21 cellular contexts compared by ENCODE assay signal in the genomic region with DNA sequence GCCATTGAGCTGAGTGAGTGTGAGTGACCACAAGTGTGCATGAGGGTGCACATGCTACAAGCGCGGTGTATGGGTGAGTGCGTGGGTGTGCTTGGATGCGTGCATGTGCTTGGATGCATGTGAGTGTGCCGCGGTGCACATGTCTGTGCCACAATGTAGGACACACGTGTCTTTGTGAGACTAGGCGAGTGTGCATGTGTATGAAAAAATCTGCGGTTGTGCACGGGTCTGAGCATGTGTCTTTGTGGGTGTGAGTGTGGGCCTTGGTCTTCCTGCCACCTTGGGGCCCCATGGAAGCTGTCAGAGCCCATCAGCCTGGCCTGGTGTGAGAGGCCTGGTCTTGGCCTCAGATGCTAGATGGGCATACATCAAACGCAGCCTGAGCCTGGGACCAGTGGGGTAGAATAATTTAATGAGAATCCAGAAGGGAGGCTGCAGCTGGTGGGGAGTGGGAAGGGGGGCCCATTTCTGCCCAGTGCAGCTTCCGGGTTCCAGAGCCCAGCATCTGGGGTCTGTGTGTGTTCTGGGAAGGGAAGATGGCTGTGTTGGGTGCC.
DNase-seq lines count a peak whose midpoint lies in the region; ATAC-seq and TF ChIP-seq lines count a peak whose summit lies in the region.
"Had no signal": no experiment of that assay in that cellular context is flagged by ENCODE, and none has a peak within 500 bp of the region (broad histone marks: within the 10 kb centered on the region; RNA-seq: fewer than 3 reads in every experiment).

No MANE protein-coding gene starts in this region.

- 96% methylated on average over 7 of the region's 12 CpGs; no CpG with 5 or more reads in 1 of the 2 experiments for WGBS in IMR-90 (ENCODE audit: extremely low coverage in 2 of 2, insufficient read length in 1 of 2), 2 experiments
- no CpG with 5 or more reads among the region's 12 CpGs for WGBS in mesendoderm (ENCODE audit: extremely low coverage, insufficient coverage, low lambda C conversion rate)

- H3K79me1 ChIP-seq in IMR-90 (ENCODE audit: low read depth in 1 of 2, low read length in 2 of 2) = peaks cover under 1 to 4% of the 10 kb centered on the region in 2 experiments; a peak in 1 of 4 replicates
- no peaks in the 10 kb centered on the region for H3K79me1 ChIP-seq in mesendoderm (ENCODE audit: low read length)

- no peak for TF ChIP-seq CTCF in IMR-90 (conservative IDR thresholded peaks at IDR 0.05; ENCODE audit: low read depth, low read length)
- TF ChIP-seq CTCF in WTC11 (IDR thresholded peaks at IDR 0.05) = no peak

- POLR2A ChIA-PET in IMR-90 (lab: Charles Lee; ENCODE audit: unreplicated experiment) = no interaction called here
- POLR2A ChIA-PET in WTC11 (lab: Charles Lee) = no interaction called here

- no peak overlapping the region for H2AK9ac ChIP-seq in IMR-90 (replicated peaks; ENCODE audit: low read depth, low read length, poor library complexity)

- no peaks in the 10 kb centered on the region for H3K79me2 ChIP-seq in mesendoderm (ENCODE audit: control insufficient read depth, insufficient read depth, low read length)

- dilution Hi-C loops in IMR-90 (cut with HindIII; ENCODE audit: low sequenced_read_pairs, unreplicated experiment) = no loop called here

- H4K5ac ChIP-seq in IMR-90 (ENCODE audit: low read depth, low read length) (no peak overlapping the region), mesendoderm (ENCODE audit: low read length) (no peak overlapping the region)

- H4K8ac ChIP-seq in IMR-90 (ENCODE audit: low read depth in 2 of 2, low read length in 2 of 2) (no peak overlapping the region), mesendoderm (ENCODE audit: low read depth, low read length) (no peak overlapping the region)

- CTCF ChIA-PET in IMR-90 (lab: Yijun Ruan, JAX) (interaction anchor here (1.3 kb wide), 1 partner anchor 100 kb away, joined by 4 read pairs; no protein-coding TSS in a partner anchor), WTC11 (lab: Charles Lee) (interaction anchor here (1.9 to 5.4 kb wide), 2 partner anchors 11 to 149 kb away, joined by 9 to 49 read pairs; no protein-coding TSS in a partner anchor)

- H3K18ac ChIP-seq in IMR-90 (ENCODE audit: low read depth, low read length) (no peak overlapping the region), mesendoderm (ENCODE audit: low read length) (peak overlapping the region; percentile 11)

- H3K9me3 ChIP-seq in IMR-90 (ENCODE audit: control insufficient read depth, insufficient read depth, low read length) = no peaks in the 10 kb centered on the region
- H3K9me3 ChIP-seq: HAP-1, MG63 had no signal

- H3K4me3 ChIP-seq in IMR-90 (ENCODE audit: insufficient read depth, low read depth, low read length) (no peak overlapping the region), mesendoderm (ENCODE audit: low read length) (no peak overlapping the region)
- H3K4me3 ChIP-seq: HAP-1, MG63 had no signal

- no peaks in the 10 kb centered on the region for H3K36me3 Mint-ChIP-seq in WTC11
- peaks cover 9% of the 10 kb centered on the region for H3K36me3 Mint-ChIP-seq in stimulated activated effector memory CD8-positive, alpha-beta T cell treated with anti-CD3 and anti-CD28 coated beads, Interleukin-12 subunit alpha, Interleukin-12 subunit beta, amount 100 ng/mL, for 72 hours
- H3K36me3 Mint-ChIP-seq: CD8-positive, alpha-beta memory T cell had no signal

- H2BK15ac ChIP-seq in IMR-90 (ENCODE audit: low read depth, low read length) (peak overlapping the region; percentile 64; the same call in 2 of the 3 replicates), mesendoderm (replicated peaks; ENCODE audit: low read depth) (no peak overlapping the region)

- peaks cover 44% of the 10 kb centered on the region for H3K4me1 Mint-ChIP-seq in WTC11
- H3K4me1 Mint-ChIP-seq in stimulated activated effector memory CD8-positive, alpha-beta T cell treated with anti-CD3 and anti-CD28 coated beads, Interleukin-12 subunit alpha, Interleukin-12 subunit beta, amount 100 ng/mL, for 72 hours = peaks cover 25% of the 10 kb centered on the region

- H3K27me3 ChIP-seq in IMR-90 (ENCODE audit: control insufficient read depth, insufficient read depth, low read length) (0 out of 2 replicates have a peak, but pooled peaks cover 1% of the 10 kb centered on the region), mesendoderm (ENCODE audit: insufficient read depth, low read length, poor library complexity) (no peaks in the 10 kb centered on the region)
- H3K27me3 ChIP-seq: MG63 had no signal

- H2BK120ac ChIP-seq in IMR-90 (ENCODE audit: low read depth, low read length) (peak overlapping the region; percentile 10), mesendoderm (ENCODE audit: low read depth, low read length) (peak overlapping the region; percentile 17)

- H2BK5ac ChIP-seq in IMR-90 (ENCODE audit: low read depth, low read length, poor library complexity, severe bottlenecking) (no peak overlapping the region), mesendoderm (ENCODE audit: low read length) (peak overlapping the region; percentile 97)

- TF ChIP-seq POLR2A in IMR-90 (IDR thresholded peaks at IDR 0.05; ENCODE audit: low read depth, low read length) = no peak

- H2AK5ac ChIP-seq in IMR-90 (ENCODE audit: low read depth, low read length) (peak overlapping the region; percentile 57; the same call in 1 of the 2 replicates), mesendoderm (ENCODE audit: low read length) (peak overlapping the region; percentile 100)

- H3K36me3 ChIP-seq in IMR-90 (ENCODE audit: control insufficient read depth, insufficient read depth, low read length) (no peaks in the 10 kb centered on the region), mesendoderm (ENCODE audit: control insufficient read depth, insufficient read depth, low read length) (no peaks in the 10 kb centered on the region)
- H3K36me3 ChIP-seq: HAP-1, MG63 had no signal

- TF ChIP-seq RAD21 in IMR-90 (IDR thresholded peaks at IDR 0.05; ENCODE audit: low read length) = no peak

- DNase-seq in IMR-90 (no peak), WTC11 (ENCODE audit: low spot score) (no peak), mesendoderm (no peak), cerebellum (ENCODE audit: low spot score) (no peak), NCI-H2081 (lab: John Stamatoyannopoulos, UW) (no peak)
- DNase-seq in stimulated activated effector memory CD8-positive, alpha-beta T cell treated with anti-CD3 and anti-CD28 coated beads, Interleukin-12 subunit alpha, Interleukin-12 subunit beta, amount 100 ng/mL, for 72 hours (ENCODE audit: low spot score in 2 of 2) = no peak
- DNase-seq: ACHN; C1 segment of cervical spinal cord; CD8-positive, alpha-beta memory T cell; DMS79 treated with DMSO at 0.1 percent for 48 hours; Kasumi-1; MG63; NCI-H1048; NCI-H1436; NCI-H2227 treated with DMSO at 0.1 percent for 48 hours; NCI-H510A treated with DMSO at 0.1 percent for 48 hours; PC-3; SIG-M5 had no signal

- H3K56ac ChIP-seq in IMR-90 (ENCODE audit: extremely low read depth, insufficient read depth, low read length) = no peak overlapping the region
- H3K56ac ChIP-seq in mesendoderm (ENCODE audit: low read length) = peak overlapping the region; percentile 92

- no peak overlapping the region for H2BK20ac ChIP-seq in IMR-90 (ENCODE audit: low read depth, low read length)

- H3K23ac ChIP-seq in IMR-90 (ENCODE audit: low read depth, low read length) = no peak overlapping the region
- no peak overlapping the region for H3K23ac ChIP-seq in mesendoderm (ENCODE audit: low read length)

- no peak overlapping the region for H3K4me3 Mint-ChIP-seq in WTC11
- H3K4me3 Mint-ChIP-seq in stimulated activated effector memory CD8-positive, alpha-beta T cell treated with anti-CD3 and anti-CD28 coated beads, Interleukin-12 subunit alpha, Interleukin-12 subunit beta, amount 100 ng/mL, for 72 hours = no peak overlapping the region
- H3K4me3 Mint-ChIP-seq: CD8-positive, alpha-beta memory T cell had no signal

- H3K4ac ChIP-seq in IMR-90 (ENCODE audit: low read depth, low read length) (no peak overlapping the region), mesendoderm (ENCODE audit: low read depth, low read length) (peak overlapping the region; percentile 91)

- in situ Hi-C loops in IMR-90 (cut with MboI; ENCODE audit: low sequenced_read_pairs) = no loop called here

- 0 out of 2 replicates have a peak overlapping the region, but pooled peaks have one; percentile 5 for H3K27ac Mint-ChIP-seq in WTC11
- H3K27ac Mint-ChIP-seq in stimulated activated effector memory CD8-positive, alpha-beta T cell treated with anti-CD3 and anti-CD28 coated beads, Interleukin-12 subunit alpha, Interleukin-12 subunit beta, amount 100 ng/mL, for 72 hours = peak overlapping the region; percentile 30

- peak overlapping the region; percentile 63; the same call in 1 of the 2 replicates for H4K91ac ChIP-seq in IMR-90 (ENCODE audit: insufficient read depth, low read depth, low read length)

- no peaks in the 10 kb centered on the region for H3K9me3 Mint-ChIP-seq in WTC11
- peaks cover 3% of the 10 kb centered on the region for H3K9me3 Mint-ChIP-seq in stimulated activated effector memory CD8-positive, alpha-beta T cell treated with anti-CD3 and anti-CD28 coated beads, Interleukin-12 subunit alpha, Interleukin-12 subunit beta, amount 100 ng/mL, for 72 hours
- H3K9me3 Mint-ChIP-seq: CD8-positive, alpha-beta memory T cell had no signal

- H3K14ac ChIP-seq in IMR-90 (replicated peaks; ENCODE audit: low read depth, low read length) = no peak overlapping the region

- ATAC-seq in IMR-90 (ENCODE audit: low read depth) (no peak), WTC11 (no peak), GM21737 (IDR thresholded peaks at IDR 0.05; ENCODE audit: unreplicated experiment) (no peak)
- ATAC-seq in stimulated activated effector memory CD8-positive, alpha-beta T cell treated with anti-CD3 and anti-CD28 coated beads, Interleukin-12 subunit alpha, Interleukin-12 subunit beta, amount 100 ng/mL, for 72 hours = peak; percentile 14
- ATAC-seq: PC-3 had no signal

- BruUV-seq in IMR-90 (replicated peaks; lab: Mats Ljungman, UMichigan) = no TSS peak

- H3K9me1 ChIP-seq in IMR-90 (ENCODE audit: insufficient read depth, low read length) = peaks cover 15% of the 10 kb centered on the region

- no peaks in the 10 kb centered on the region for H4K20me1 ChIP-seq in IMR-90 (ENCODE audit: insufficient read depth, low read length)

- no peak overlapping the region for H2AFZ ChIP-seq in IMR-90 (replicated peaks; ENCODE audit: low read length, poor library complexity)

- H3K4me2 ChIP-seq in IMR-90 (ENCODE audit: low read depth, low read length) (no peak overlapping the region), mesendoderm (ENCODE audit: low read length) (no peak overlapping the region)

- peaks cover 20% of the 10 kb centered on the region for H3K4me1 ChIP-seq in IMR-90 (ENCODE audit: control insufficient read depth, insufficient read depth, low read length)
- peaks cover 9% of the 10 kb centered on the region for H3K4me1 ChIP-seq in mesendoderm (ENCODE audit: control insufficient read depth, low read depth, low read length)

- H3K27ac ChIP-seq in IMR-90 (ENCODE audit: insufficient read depth, low read length) (no peak overlapping the region), mesendoderm (ENCODE audit: low read depth, low read length) (no peak overlapping the region)
- H3K27ac ChIP-seq: RWPE1 had no signal

- peaks cover 3% of the 10 kb centered on the region for H3K27me3 Mint-ChIP-seq in WTC11 (ENCODE audit: low read depth)

- intact Hi-C loops in IMR-90 (cut with micrococcal nuclease) = no loop called here

- H3K9ac ChIP-seq in IMR-90 (ENCODE audit: low read depth, low read length) (no peak overlapping the region), mesendoderm (ENCODE audit: low read length) (peak overlapping the region; percentile 33)
